In the genomic region with DNA sequence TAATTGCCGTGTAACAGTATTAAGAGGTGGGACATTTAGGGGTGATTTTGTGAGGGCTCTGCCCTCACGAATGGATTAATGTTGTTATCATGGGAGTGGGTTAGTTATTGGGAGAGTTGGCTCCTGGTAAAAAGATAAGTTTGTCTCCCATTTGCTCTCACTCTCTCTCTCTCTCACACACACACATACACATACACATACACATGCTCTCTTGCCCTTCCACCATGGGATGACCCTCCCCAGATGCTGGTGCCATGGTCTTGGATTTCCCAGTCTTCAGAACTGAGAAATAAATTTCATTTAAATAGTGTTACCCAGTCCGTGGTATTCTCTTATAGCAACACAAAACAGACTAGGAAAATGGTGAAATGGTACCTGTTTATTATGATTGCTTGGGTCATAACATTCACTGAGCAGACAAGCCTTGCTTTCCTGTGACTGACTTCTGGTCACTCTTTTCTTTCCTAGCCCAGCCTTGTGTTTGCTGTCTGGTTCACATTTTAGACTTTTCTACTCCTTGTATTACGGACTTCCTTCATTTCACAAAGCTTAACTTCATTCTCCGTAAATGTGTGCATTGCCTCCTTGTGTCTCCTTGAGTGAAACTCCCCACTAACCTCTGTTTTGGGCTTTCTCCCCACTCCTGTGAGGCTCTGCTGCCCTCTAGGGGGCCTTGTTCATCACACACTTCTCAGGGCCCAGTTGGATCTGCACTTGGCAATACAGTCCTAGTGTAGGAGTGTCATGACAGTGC, we compare ENCODE assay signal across 8 cellular contexts.
DNase-seq lines count a peak whose midpoint lies in the region; ATAC-seq and TF ChIP-seq lines count a peak whose summit lies in the region.

No MANE protein-coding gene starts in this region.

- H3K27ac ChIP-seq in DND-41 (ENCODE audit: low read length): no peak overlapping the region
- no peak overlapping the region for H3K27ac ChIP-seq in RWPE1
- H3K27ac ChIP-seq in tibial artery: no peak overlapping the region

- peak; percentile 85 for DNase-seq in DND-41
- peak in 68 of 76 experiments; percentile 3 to 81 (median 42) for DNase-seq in HUDEP-2 (lab: John Stamatoyannopoulos, UW; ENCODE audit: unreplicated experiment in 76 of 76)
- DNase-seq in RWPE1 (ENCODE audit: low spot score): peak; percentile 75
- peak; percentile 92 to 97 for DNase-seq in foreskin fibroblast
- peak; percentile 89 for DNase-seq in osteocyte (ENCODE audit: extremely low spot score, unreplicated experiment)
- DNase-seq in tibial artery: peak; percentile 79 to 84

- H2AFZ ChIP-seq in DND-41 (ENCODE audit: low read depth, low read length): peak overlapping the region; percentile 18; the same call in 1 of the 2 replicates

- H4K20me1 ChIP-seq in DND-41 (ENCODE audit: insufficient read depth, low read length): no peaks in the 10 kb centered on the region

- H3K36me3 ChIP-seq in DND-41 (ENCODE audit: insufficient read depth, low read length) (no peaks in the 10 kb centered on the region), tibial artery (no peaks in the 10 kb centered on the region)

- H3K9me3 ChIP-seq in DND-41 (ENCODE audit: insufficient read depth, low read length, severe bottlenecking): no peaks in the 10 kb centered on the region
- no peaks in the 10 kb centered on the region for H3K9me3 ChIP-seq in tibial artery

- TF ChIP-seq CTCF in DND-41 (IDR thresholded peaks at IDR 0.05; ENCODE audit: borderline replicate concordance, extremely low read depth, low read length, poor library complexity, severe bottlenecking): peak; percentile 95
- TF ChIP-seq CTCF in RWPE1 (conservative IDR thresholded peaks at IDR 0.05; ENCODE audit: low read depth): peak; percentile 96
- TF ChIP-seq CTCF in foreskin fibroblast (IDR thresholded peaks at IDR 0.05; ENCODE audit: low read depth, low read length): peak; percentile 99
- TF ChIP-seq CTCF in osteocyte (IDR thresholded peaks at IDR 0.05): peak; percentile 97
- peak; percentile 93 to 94 for TF ChIP-seq CTCF in tibial artery (IDR thresholded peaks at IDR 0.05)

- peak; percentile 100 for ATAC-seq in DND-41 (ENCODE audit: insufficient read depth, low read depth)
- ATAC-seq in GM21526 (IDR thresholded peaks at IDR 0.05; ENCODE audit: low FRiP score, unreplicated experiment): peak; percentile 99
- ATAC-seq in activated T-helper 17 cell treated with anti-CD3 and anti-CD28 coated beads, Interleukin-2, amount 50 U/mL, for 72 hours (replicated peaks): peak; percentile 96

- intact Hi-C loops in tibial artery (cut with DNase I; ENCODE audit: low total_unique reads): loop anchor here (5.0 kb wide), 1 partner anchor 1192 kb away; no protein-coding TSS in a partner anchor

- no peaks in the 10 kb centered on the region for H3K79me2 ChIP-seq in DND-41 (ENCODE audit: insufficient read depth, low read length)

- H3K4me1 ChIP-seq in DND-41 (ENCODE audit: insufficient read depth, low read length) (no peaks in the 10 kb centered on the region), tibial artery (no peaks in the 10 kb centered on the region)

- no peak overlapping the region for H3K4me3 Mint-ChIP-seq in activated T-helper 17 cell treated with anti-CD3 and anti-CD28 coated beads, Interleukin-2, amount 50 U/mL, for 72 hours
- H3K4me3 Mint-ChIP-seq in osteocyte (ENCODE audit: unreplicated experiment): no peak overlapping the region

- peaks cover 5% of the 10 kb centered on the region for H3K4me1 Mint-ChIP-seq in activated T-helper 17 cell treated with anti-CD3 and anti-CD28 coated beads, Interleukin-2, amount 50 U/mL, for 72 hours
- H3K4me1 Mint-ChIP-seq in osteocyte (ENCODE audit: unreplicated experiment): peaks cover 5% of the 10 kb centered on the region

- H3K4me3 ChIP-seq in DND-41 (ENCODE audit: low read depth in 1 of 2, low read length in 2 of 2): no peak overlapping the region
- no peak overlapping the region for H3K4me3 ChIP-seq in foreskin fibroblast (ENCODE audit: low read depth in 1 of 2, low read length in 2 of 2)
- H3K4me3 ChIP-seq in tibial artery: no peak overlapping the region

- POLR2A ChIA-PET in RWPE1 (lab: Yijun Ruan, JAX; ENCODE audit: low non-redundant PET): no interaction called here

- H3K4me2 ChIP-seq in DND-41 (ENCODE audit: insufficient read depth, low read length): no peak overlapping the region

- CTCF ChIA-PET in RWPE1 (lab: Yijun Ruan, JAX): interaction anchor here (0.5 to 3.7 kb wide), 16 partner anchors 86 to 1874 kb away, joined by 3 to 23 read pairs (median 3); no protein-coding TSS in a partner anchor

- no peaks in the 10 kb centered on the region for H3K27me3 Mint-ChIP-seq in activated T-helper 17 cell treated with anti-CD3 and anti-CD28 coated beads, Interleukin-2, amount 50 U/mL, for 72 hours
- peaks cover 33% of the 10 kb centered on the region for H3K27me3 Mint-ChIP-seq in osteocyte (ENCODE audit: unreplicated experiment)

- H3K36me3 Mint-ChIP-seq in activated T-helper 17 cell treated with anti-CD3 and anti-CD28 coated beads, Interleukin-2, amount 50 U/mL, for 72 hours (ENCODE audit: low read depth): no peaks in the 10 kb centered on the region
- no peaks in the 10 kb centered on the region for H3K36me3 Mint-ChIP-seq in osteocyte (ENCODE audit: unreplicated experiment)

- H3K27me3 ChIP-seq in DND-41 (ENCODE audit: insufficient read depth, low read length, poor library complexity): no peaks in the 10 kb centered on the region
- no peaks in the 10 kb centered on the region for H3K27me3 ChIP-seq in tibial artery

- no peak overlapping the region for H3K27ac Mint-ChIP-seq in activated T-helper 17 cell treated with anti-CD3 and anti-CD28 coated beads, Interleukin-2, amount 50 U/mL, for 72 hours
- no peak overlapping the region for H3K27ac Mint-ChIP-seq in osteocyte (ENCODE audit: unreplicated experiment)

- no peak overlapping the region for H3K9ac ChIP-seq in DND-41 (ENCODE audit: low read depth, low read length)

- no peaks in the 10 kb centered on the region for H3K9me3 Mint-ChIP-seq in activated T-helper 17 cell treated with anti-CD3 and anti-CD28 coated beads, Interleukin-2, amount 50 U/mL, for 72 hours
- H3K9me3 Mint-ChIP-seq in osteocyte (ENCODE audit: unreplicated experiment): no peaks in the 10 kb centered on the region

Comparison
In these comparisons a context has a peak if more than half of its experiments do, and no peak if none do; other contexts are left out.
1. DNase-seq: peak in every context shown above with its lines; median percentile 94 in foreskin fibroblast; 89 in osteocyte; 85 in DND-41; 82 in tibial artery; 75 in RWPE1; 42 in HUDEP-2.